ENCODE assay signal across 1 cellular context in genomic region chr1:1106510-1107221, GRCh38.
TF ChIP-seq lines count a peak whose summit lies in the region.

No MANE protein-coding gene starts in this region.

TF ChIP-seq in GM23338, 12 proteins besides CTCF, POLR2A, EP300 and RAD21 (continued from another document):
- TF ChIP-seq CREB1 (CRISPR knock-in tag; IDR thresholded peaks at IDR 0.05; ENCODE audit: low read depth), result no peak
- TF ChIP-seq, protein P1, sequence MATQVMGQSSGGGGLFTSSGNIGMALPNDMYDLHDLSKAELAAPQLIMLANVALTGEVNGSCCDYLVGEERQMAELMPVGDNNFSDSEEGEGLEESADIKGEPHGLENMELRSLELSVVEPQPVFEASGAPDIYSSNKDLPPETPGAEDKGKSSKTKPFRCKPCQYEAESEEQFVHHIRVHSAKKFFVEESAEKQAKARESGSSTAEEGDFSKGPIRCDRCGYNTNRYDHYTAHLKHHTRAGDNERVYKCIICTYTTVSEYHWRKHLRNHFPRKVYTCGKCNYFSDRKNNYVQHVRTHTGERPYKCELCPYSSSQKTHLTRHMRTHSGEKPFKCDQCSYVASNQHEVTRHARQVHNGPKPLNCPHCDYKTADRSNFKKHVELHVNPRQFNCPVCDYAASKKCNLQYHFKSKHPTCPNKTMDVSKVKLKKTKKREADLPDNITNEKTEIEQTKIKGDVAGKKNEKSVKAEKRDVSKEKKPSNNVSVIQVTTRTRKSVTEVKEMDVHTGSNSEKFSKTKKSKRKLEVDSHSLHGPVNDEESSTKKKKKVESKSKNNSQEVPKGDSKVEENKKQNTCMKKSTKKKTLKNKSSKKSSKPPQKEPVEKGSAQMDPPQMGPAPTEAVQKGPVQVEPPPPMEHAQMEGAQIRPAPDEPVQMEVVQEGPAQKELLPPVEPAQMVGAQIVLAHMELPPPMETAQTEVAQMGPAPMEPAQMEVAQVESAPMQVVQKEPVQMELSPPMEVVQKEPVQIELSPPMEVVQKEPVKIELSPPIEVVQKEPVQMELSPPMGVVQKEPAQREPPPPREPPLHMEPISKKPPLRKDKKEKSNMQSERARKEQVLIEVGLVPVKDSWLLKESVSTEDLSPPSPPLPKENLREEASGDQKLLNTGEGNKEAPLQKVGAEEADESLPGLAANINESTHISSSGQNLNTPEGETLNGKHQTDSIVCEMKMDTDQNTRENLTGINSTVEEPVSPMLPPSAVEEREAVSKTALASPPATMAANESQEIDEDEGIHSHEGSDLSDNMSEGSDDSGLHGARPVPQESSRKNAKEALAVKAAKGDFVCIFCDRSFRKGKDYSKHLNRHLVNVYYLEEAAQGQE (IDR thresholded peaks at IDR 0.05; ENCODE audit: unreplicated experiment), result no peak
- no peak for TF ChIP-seq ETS1 (IDR thresholded peaks at IDR 0.05)
- no peak for TF ChIP-seq NANOG (IDR thresholded peaks at IDR 0.05; ENCODE audit: borderline replicate concordance)
- TF ChIP-seq ZNF331 (CRISPR knock-in tag; IDR thresholded peaks at IDR 0.05; ENCODE audit: low read depth), result no peak
- TF ChIP-seq EZH2 (IDR thresholded peaks at IDR 0.05; ENCODE audit: low read depth, unreplicated experiment), result no peak
